In the genomic region with DNA sequence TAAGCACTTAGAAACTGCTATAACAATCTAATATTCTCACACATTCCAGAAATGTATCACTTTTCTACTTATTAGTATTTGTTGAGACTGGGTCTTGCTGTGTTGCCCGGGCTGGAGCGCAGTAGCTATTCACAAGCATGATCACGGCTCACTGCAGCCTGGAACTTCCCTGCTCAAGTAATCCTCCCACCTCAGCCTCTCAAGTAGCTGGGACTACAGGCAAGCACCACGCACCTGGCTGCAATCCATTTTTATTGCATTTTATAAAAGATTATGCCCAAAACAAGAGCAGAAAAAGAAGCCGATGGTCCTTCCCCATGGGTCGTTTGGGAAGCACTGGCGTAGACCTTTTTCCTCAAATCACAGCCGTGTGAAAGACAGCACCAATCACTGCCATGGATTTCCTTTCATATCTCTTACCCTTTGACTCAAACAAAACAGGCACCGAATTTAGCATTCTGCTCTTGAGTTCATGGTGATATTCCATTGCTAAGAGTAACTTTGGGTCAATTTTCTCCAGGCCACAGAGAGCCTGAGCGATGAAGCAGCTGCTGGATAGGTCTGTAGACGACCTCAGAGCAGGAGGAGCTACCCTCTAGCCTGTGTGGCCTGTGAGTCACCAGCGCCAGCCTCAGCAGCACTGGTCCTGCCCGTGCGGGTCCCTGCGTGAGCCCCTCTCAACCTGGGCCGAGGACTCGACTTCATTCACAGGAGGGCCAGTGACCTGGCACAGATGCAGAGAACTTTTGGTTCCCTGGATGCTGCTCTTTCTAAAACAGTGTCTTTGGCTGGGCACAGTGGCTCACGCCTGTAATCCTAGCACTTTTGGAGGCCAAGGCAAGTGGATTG, we compare ENCODE assay signal across 14 cellular contexts.
DNase-seq lines count a peak whose midpoint lies in the region; ATAC-seq lines count a peak whose summit lies in the region.
"Had no signal": no experiment of that assay in that cellular context is flagged by ENCODE, and none has a peak within 500 bp of the region (broad histone marks: within the 10 kb centered on the region; RNA-seq: fewer than 3 reads in every experiment).

No MANE protein-coding gene starts in this region.

- intact Hi-C loops in posterior vena cava (cut with DNase I): no loop called here

- CTCF ChIA-PET in T-cell (lab: Charles Lee): interaction anchor here in 1 of 2 donors (0.6 kb wide), 1 partner anchor 749 kb away, joined by 5 read pairs; no protein-coding TSS in a partner anchor

- H3K36me3 Mint-ChIP-seq in activated naive CD8-positive, alpha-beta T cell: peaks cover 5% of the 10 kb centered on the region
- H3K36me3 Mint-ChIP-seq in activated naive CD8-positive, alpha-beta T cell treated with anti-CD3 and anti-CD28 coated beads for 36 hours: peaks cover 57% of the 10 kb centered on the region
- peaks cover 55% of the 10 kb centered on the region for H3K36me3 Mint-ChIP-seq in T-cell

- peaks cover 53% of the 10 kb centered on the region for H3K4me1 Mint-ChIP-seq in activated naive CD8-positive, alpha-beta T cell (ENCODE audit: low read depth)
- peaks cover 47% of the 10 kb centered on the region for H3K4me1 Mint-ChIP-seq in activated naive CD8-positive, alpha-beta T cell treated with anti-CD3 and anti-CD28 coated beads for 36 hours
- peaks cover 65 to 67% (median 67%) of the 10 kb centered on the region in 3 donors for H3K4me1 Mint-ChIP-seq in T-cell
- peaks cover 80% of the 10 kb centered on the region for H3K4me1 Mint-ChIP-seq in stimulated activated naive CD8-positive, alpha-beta T cell treated with anti-CD3 and anti-CD28 coated beads, Interleukin-15, amount 100 ng/mL, for 72 hours

- no peak overlapping the region for H3K4me3 Mint-ChIP-seq in activated naive CD8-positive, alpha-beta T cell
- H3K4me3 Mint-ChIP-seq in activated naive CD8-positive, alpha-beta T cell treated with anti-CD3 and anti-CD28 coated beads for 36 hours: no peak overlapping the region
- no peak overlapping the region for H3K4me3 Mint-ChIP-seq in T-cell
- no peak overlapping the region for H3K4me3 Mint-ChIP-seq in stimulated activated naive CD8-positive, alpha-beta T cell treated with anti-CD3 and anti-CD28 coated beads, Interleukin-15, amount 100 ng/mL, for 72 hours

- no peak for DNase-seq in activated naive CD8-positive, alpha-beta T cell treated with anti-CD3 and anti-CD28 coated beads for 36 hours
- no peak for DNase-seq in T-cell
- DNase-seq in glomerular visceral epithelial cell (ENCODE audit: extremely low spot score): peak; percentile 22
- peak in 1 of 2 donors; percentile 19 for DNase-seq in stimulated activated naive CD8-positive, alpha-beta T cell treated with anti-CD3 and anti-CD28 coated beads, Interleukin-15, amount 100 ng/mL, for 72 hours
- DNase-seq in posterior vena cava (ENCODE audit: low spot score): no peak
- no peak for DNase-seq in HuH-7 (ENCODE audit: low spot score)
- no peak for DNase-seq in foreskin melanocyte
- DNase-seq: activated CD4-positive, CD25-positive, alpha-beta regulatory T cell; body of pancreas; GM23248; NCI-H1105; NCI-H226; SK-N-SH had no signal

- no peaks in the 10 kb centered on the region for H3K27me3 Mint-ChIP-seq in activated naive CD8-positive, alpha-beta T cell
- peaks cover 7% of the 10 kb centered on the region for H3K27me3 Mint-ChIP-seq in activated naive CD8-positive, alpha-beta T cell treated with anti-CD3 and anti-CD28 coated beads for 36 hours
- H3K27me3 Mint-ChIP-seq in T-cell: no peaks in the 10 kb centered on the region
- no peaks in the 10 kb centered on the region for H3K27me3 Mint-ChIP-seq in stimulated activated naive CD8-positive, alpha-beta T cell treated with anti-CD3 and anti-CD28 coated beads, Interleukin-15, amount 100 ng/mL, for 72 hours

- no peaks in the 10 kb centered on the region for H3K9me3 Mint-ChIP-seq in activated naive CD8-positive, alpha-beta T cell (ENCODE audit: low read depth)
- no peaks in the 10 kb centered on the region for H3K9me3 Mint-ChIP-seq in activated naive CD8-positive, alpha-beta T cell treated with anti-CD3 and anti-CD28 coated beads for 36 hours
- no peaks in the 10 kb centered on the region for H3K9me3 Mint-ChIP-seq in T-cell
- H3K9me3 Mint-ChIP-seq in stimulated activated naive CD8-positive, alpha-beta T cell treated with anti-CD3 and anti-CD28 coated beads, Interleukin-15, amount 100 ng/mL, for 72 hours: no peaks in the 10 kb centered on the region

- H3K27ac Mint-ChIP-seq in activated naive CD8-positive, alpha-beta T cell: peak overlapping the region; percentile 8
- no peak overlapping the region for H3K27ac Mint-ChIP-seq in activated naive CD8-positive, alpha-beta T cell treated with anti-CD3 and anti-CD28 coated beads for 36 hours
- peak overlapping the region; percentile 88 to 90 for H3K27ac Mint-ChIP-seq in T-cell
- H3K27ac Mint-ChIP-seq in stimulated activated naive CD8-positive, alpha-beta T cell treated with anti-CD3 and anti-CD28 coated beads, Interleukin-15, amount 100 ng/mL, for 72 hours: peak overlapping the region; percentile 27 to 97

- POLR2A ChIA-PET in T-cell (lab: Charles Lee): interaction anchor here in 1 of 2 donors (0.6 kb wide), 1 partner anchor 57 kb away, joined by 6 read pairs; no protein-coding TSS in a partner anchor

- no peak for ATAC-seq in T-cell (replicated peaks in 1 of 4)
- no peak for ATAC-seq in stimulated activated naive CD8-positive, alpha-beta T cell treated with anti-CD3 and anti-CD28 coated beads, Interleukin-15, amount 100 ng/mL, for 72 hours
- ATAC-seq: body of pancreas had no signal
